Comparison of ENCODE assay signal across 16 cellular contexts in genomic region chr7:155882596-155882995, GRCh38.
DNase-seq lines count a peak whose midpoint lies in the region; TF ChIP-seq lines count a peak whose summit lies in the region.
"Had no signal": no experiment of that assay in that cellular context is flagged by ENCODE, and none has a peak within 500 bp of the region (broad histone marks: within the 10 kb centered on the region; RNA-seq: fewer than 3 reads in every experiment).

No MANE protein-coding gene starts in this region.

- H3K4me3 ChIP-seq in astrocyte of the spinal cord (ENCODE audit: low read depth, low read length) (no peak overlapping the region), fibroblast of the aortic adventitia (ENCODE audit: low read depth, low read length) (no peak overlapping the region), vagina (no peak overlapping the region)
- H3K4me3 ChIP-seq: HAP-1, SJCRH30 had no signal

- no peak for TF ChIP-seq POLR2A in vagina (IDR thresholded peaks at IDR 0.05)

- no peaks in the 10 kb centered on the region for H3K9me3 ChIP-seq in vagina
- H3K9me3 ChIP-seq: HAP-1, SJCRH30 had no signal

- DNase-seq in activated effector memory CD4-positive, alpha-beta T cell treated with anti-CD3 and anti-CD28 coated beads, Interleukin-2, amount 50 U/mL, for 16 hours: peak; percentile 17
- no peak for DNase-seq in activated effector memory CD4-positive, alpha-beta T cell treated with Interleukin-2 at 50 U/mL for 16 hours
- DNase-seq in astrocyte of the spinal cord (ENCODE audit: low read depth, low spot score) (peak; percentile 53), fibroblast of the aortic adventitia (ENCODE audit: low read depth) (peak; percentile 4), smooth muscle cell of the brain vasculature (ENCODE audit: low read depth, low spot score) (peak; percentile 28), vagina (ENCODE audit: extremely low spot score in 2 of 2) (no peak), 8988T (no peak), kidney glomerular epithelial cell (lab: John Stamatoyannopoulos, UW) (no peak)
- DNase-seq: NCI-H1417, NCI-H1930, NCI-H2171, NCI-H510A, SJCRH30 had no signal

- no peaks in the 10 kb centered on the region for H3K27me3 ChIP-seq in vagina

- H3K4me1 ChIP-seq in vagina: no peaks in the 10 kb centered on the region
- H3K4me1 ChIP-seq: HAP-1, SJCRH30 had no signal

- TF ChIP-seq CTCF in astrocyte of the spinal cord (IDR thresholded peaks at IDR 0.05; ENCODE audit: low read depth, low read length): no peak
- no peak for TF ChIP-seq CTCF in fibroblast of the aortic adventitia (IDR thresholded peaks at IDR 0.05; ENCODE audit: insufficient read depth, low read length)
- TF ChIP-seq CTCF in vagina (IDR thresholded peaks at IDR 0.05): no peak

- intact Hi-C loops in vagina (cut with DNase I): no loop called here

- no peak overlapping the region for H3K27ac ChIP-seq in vagina
- H3K27ac ChIP-seq: C4-2B, KMS-11, SJCRH30 had no signal

- H3K36me3 ChIP-seq in vagina: no peaks in the 10 kb centered on the region
- H3K36me3 ChIP-seq: HAP-1, SJCRH30 had no signal

- in situ Hi-C loops in astrocyte of the spinal cord (cut with HindIII; ENCODE audit: low sequenced_read_pairs): no loop called here

Comparison
In these comparisons a context has a peak if more than half of its experiments do, and no peak if none do; other contexts are left out.
1. DNase-seq: peak in activated effector memory CD4-positive, alpha-beta T cell treated with anti-CD3 and anti-CD28 coated beads, Interleukin-2, amount 50 U/mL, for 16 hours (single experiment), astrocyte of the spinal cord (single experiment), fibroblast of the aortic adventitia (single experiment) and smooth muscle cell of the brain vasculature (single experiment); none in activated effector memory CD4-positive, alpha-beta T cell treated with Interleukin-2 at 50 U/mL for 16 hours (single experiment), vagina (0 of 2), 8988T (single experiment) and kidney glomerular epithelial cell (single experiment).